1 cellular context compared by ENCODE assay signal in genomic region chr6:110815260-110816109, GRCh38.
TF ChIP-seq lines count a peak whose summit lies in the region.

CDK19 (minus strand) TSS chr6:110815469; CDS start chr6:110815136, 333 bp downstream.

TF ChIP-seq in K562, 482 proteins besides CTCF, POLR2A, EP300 and RAD21 (continued from another document and continues in another):
- no peak for TF ChIP-seq CUX1 (CRISPR knock-in tag; IDR thresholded peaks at IDR 0.05)
- peak; percentile 68 for TF ChIP-seq ZNF134 (CRISPR knock-in tag; conservative IDR thresholded peaks at IDR 0.05)
- peak; percentile 87 for TF ChIP-seq RB1 (IDR thresholded peaks at IDR 0.05; ENCODE audit: low read depth)
- TF ChIP-seq ZNF830 (CRISPR knock-in tag; IDR thresholded peaks at IDR 0.05): no peak
- no peak for TF ChIP-seq DIDO1 (tag; IDR thresholded peaks at IDR 0.05; ENCODE audit: low read depth)
- TF ChIP-seq SUPT5H (IDR thresholded peaks at IDR 0.05): peak; percentile 98
- peak; percentile 74 for TF ChIP-seq ELF2 (CRISPR knock-in tag; IDR thresholded peaks at IDR 0.05)
- peak; percentile 60 for TF ChIP-seq FIP1L1 (IDR thresholded peaks at IDR 0.05; ENCODE audit: low read depth, low read length, poor library complexity, severe bottlenecking)
- TF ChIP-seq NRF1 (conservative IDR thresholded peaks at IDR 0.05 in 1 of 2, IDR thresholded peaks at IDR 0.05 in 1 of 2): peak; percentile 94 to 95
- TF ChIP-seq HDGF (IDR thresholded peaks at IDR 0.05): no peak
- TF ChIP-seq PKNOX1 (IDR thresholded peaks at IDR 0.05): peak; percentile 95
- no peak for TF ChIP-seq MCM2 (IDR thresholded peaks at IDR 0.05; ENCODE audit: low read depth)
- TF ChIP-seq THRB (CRISPR knock-in tag; conservative IDR thresholded peaks at IDR 0.05): no peak
- TF ChIP-seq BDP1 (IDR thresholded peaks at IDR 0.05; ENCODE audit: insufficient read depth, insufficient read length): no peak
- TF ChIP-seq RBM15 (IDR thresholded peaks at IDR 0.05; ENCODE audit: insufficient read depth, low read length): no peak
- TF ChIP-seq ZBTB9 (CRISPR knock-in tag; IDR thresholded peaks at IDR 0.05): no peak
- TF ChIP-seq, protein P1, sequence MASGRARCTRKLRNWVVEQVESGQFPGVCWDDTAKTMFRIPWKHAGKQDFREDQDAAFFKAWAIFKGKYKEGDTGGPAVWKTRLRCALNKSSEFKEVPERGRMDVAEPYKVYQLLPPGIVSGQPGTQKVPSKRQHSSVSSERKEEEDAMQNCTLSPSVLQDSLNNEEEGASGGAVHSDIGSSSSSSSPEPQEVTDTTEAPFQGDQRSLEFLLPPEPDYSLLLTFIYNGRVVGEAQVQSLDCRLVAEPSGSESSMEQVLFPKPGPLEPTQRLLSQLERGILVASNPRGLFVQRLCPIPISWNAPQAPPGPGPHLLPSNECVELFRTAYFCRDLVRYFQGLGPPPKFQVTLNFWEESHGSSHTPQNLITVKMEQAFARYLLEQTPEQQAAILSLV (tag; IDR thresholded peaks at IDR 0.05): no peak
- peak; percentile 58 for TF ChIP-seq DPF2 (IDR thresholded peaks at IDR 0.05)
- no peak for TF ChIP-seq ZNF395 (CRISPR knock-in tag; IDR thresholded peaks at IDR 0.05)
- TF ChIP-seq, protein P2, sequence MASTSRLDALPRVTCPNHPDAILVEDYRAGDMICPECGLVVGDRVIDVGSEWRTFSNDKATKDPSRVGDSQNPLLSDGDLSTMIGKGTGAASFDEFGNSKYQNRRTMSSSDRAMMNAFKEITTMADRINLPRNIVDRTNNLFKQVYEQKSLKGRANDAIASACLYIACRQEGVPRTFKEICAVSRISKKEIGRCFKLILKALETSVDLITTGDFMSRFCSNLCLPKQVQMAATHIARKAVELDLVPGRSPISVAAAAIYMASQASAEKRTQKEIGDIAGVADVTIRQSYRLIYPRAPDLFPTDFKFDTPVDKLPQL (IDR thresholded peaks at IDR 0.05; ENCODE audit: extremely low read depth, insufficient read length): peak; percentile 22
- peak; percentile 95 for TF ChIP-seq RBFOX2 (IDR thresholded peaks at IDR 0.05; ENCODE audit: low read depth, low read length)
- TF ChIP-seq PTBP1 (IDR thresholded peaks at IDR 0.05; ENCODE audit: low read depth, low read length): no peak
- TF ChIP-seq ZNF407 (IDR thresholded peaks at IDR 0.05; ENCODE audit: low read depth): no peak
- peak in 1 of 2 experiments; percentile 96; a peak in 2 of 4 replicates for TF ChIP-seq TEAD1 (CRISPR knock-in tag; IDR thresholded peaks at IDR 0.05)
- peak; percentile 50; the same call in 1 of the 2 replicates for TF ChIP-seq BRD4 (IDR thresholded peaks at IDR 0.05)
- no peak for TF ChIP-seq SMAD1 (IDR thresholded peaks at IDR 0.05; ENCODE audit: low read depth, low read length, partially characterized antibody)
- no peak for TF ChIP-seq SIRT6 (IDR thresholded peaks at IDR 0.05; ENCODE audit: low read depth, low read length)
- TF ChIP-seq PCBP1 (IDR thresholded peaks at IDR 0.05; ENCODE audit: low read depth, low read length, poor library complexity, severe bottlenecking): peak; percentile 47
- 0 out of 2 replicates have a peak, but pooled peaks have one; percentile 48 for TF ChIP-seq ZEB2 (IDR thresholded peaks at IDR 0.05)
- TF ChIP-seq EWSR1 (IDR thresholded peaks at IDR 0.05; ENCODE audit: borderline replicate concordance, low read depth, partially characterized antibody): no peak
- peak in 1 of 2 experiments; percentile 17; a peak in 2 of 4 replicates for TF ChIP-seq ETV6 (IDR thresholded peaks at IDR 0.05; ENCODE audit: borderline replicate concordance in 1 of 2, low read depth in 2 of 2, low read length in 1 of 2)
- TF ChIP-seq ETV6 (CRISPR knock-in tag; IDR thresholded peaks at IDR 0.05; ENCODE audit: borderline replicate concordance): no peak
- TF ChIP-seq ZNF408 (CRISPR knock-in tag; IDR thresholded peaks at IDR 0.05; ENCODE audit: low read depth): no peak
- no peak for TF ChIP-seq NR1H2 (CRISPR knock-in tag; IDR thresholded peaks at IDR 0.05)
- TF ChIP-seq ARID1B (IDR thresholded peaks at IDR 0.05): peak; percentile 56; the same call in 1 of the 2 replicates
- peak; percentile 89 for TF ChIP-seq RNF2 (IDR thresholded peaks at IDR 0.05)
- no peak for TF ChIP-seq ATF2 (CRISPR knock-in tag; IDR thresholded peaks at IDR 0.05)
- no peak for TF ChIP-seq ERF (CRISPR knock-in tag; IDR thresholded peaks at IDR 0.05)
- peak; percentile 68 for TF ChIP-seq ZNF431 (CRISPR knock-in tag; IDR thresholded peaks at IDR 0.05)
- TF ChIP-seq PHF20 (IDR thresholded peaks at IDR 0.05; ENCODE audit: partially characterized antibody): peak; percentile 50
- TF ChIP-seq NFIX (CRISPR knock-in tag; IDR thresholded peaks at IDR 0.05; ENCODE audit: low read depth): no peak
